1 cellular context compared by ENCODE assay signal in genomic region chr7:23680417-23681405, GRCh38.
TF ChIP-seq lines count a peak whose summit lies in the region.

No MANE protein-coding gene starts in this region.

TF ChIP-seq in GM12878, 131 proteins besides CTCF, POLR2A, EP300 and RAD21:
- TF ChIP-seq ZBTB4 (CRISPR knock-in tag; IDR thresholded peaks at IDR 0.05) (no peak), SIN3A (IDR thresholded peaks at IDR 0.05; ENCODE audit: low read depth, low read length) (peak; percentile 38; the same call in 1 of the 2 replicates), IKZF2 (IDR thresholded peaks at IDR 0.05) (peak in 1 of 2 experiments; percentile 55; a peak in 1 of 4 replicates), MTA2 (IDR thresholded peaks at IDR 0.05; ENCODE audit: low read depth) (peak; percentile 25; the same call in 1 of the 2 replicates), ATF7 (IDR thresholded peaks at IDR 0.05; ENCODE audit: low read depth) (no peak), TBL1XR1 (IDR thresholded peaks at IDR 0.05; ENCODE audit: low read depth, low read length) (no peak), GATAD2B (conservative IDR thresholded peaks at IDR 0.05; ENCODE audit: low read depth) (0 out of 2 replicates have a peak, but pooled peaks have one; percentile 28), KDM1A (IDR thresholded peaks at IDR 0.05; ENCODE audit: borderline replicate concordance) (no peak), EED (IDR thresholded peaks at IDR 0.05; ENCODE audit: low read depth) (peak; percentile 51; the same call in 1 of the 2 replicates), POLR2AphosphoS5 (IDR thresholded peaks at IDR 0.05; ENCODE audit: low read length) (no peak), ZBED1 (IDR thresholded peaks at IDR 0.05; ENCODE audit: borderline replicate concordance) (no peak), PRDM15 (CRISPR knock-in tag; IDR thresholded peaks at IDR 0.05) (no peak), SP1 (IDR thresholded peaks at IDR 0.05; ENCODE audit: low read depth, low read length) (peak; percentile 78), MTA3 (IDR thresholded peaks at IDR 0.05; ENCODE audit: borderline replicate concordance, low read length) (no peak), NR2F1 (conservative IDR thresholded peaks at IDR 0.05) (peak; percentile 20; the same call in 1 of the 2 replicates), NBN (IDR thresholded peaks at IDR 0.05) (peak; percentile 42; the same call in 1 of the 2 replicates), YY1 (IDR thresholded peaks at IDR 0.05; ENCODE audit: low read depth, low read length) (peak; percentile 25; the same call in 1 of the 2 replicates), LARP7 (IDR thresholded peaks at IDR 0.05) (peak; percentile 1; the same call in 1 of the 2 replicates), BHLHE40 (IDR thresholded peaks at IDR 0.05; ENCODE audit: borderline replicate concordance in 1 of 2, low read depth in 2 of 2, low read length in 1 of 2) (peak in 1 of 2 experiments; percentile 20; a peak in 1 of 4 replicates)
